In genomic region chr14:91092095-91092494, GRCh38 we compare ENCODE assay signal across 24 cellular contexts. TPM values are rescaled to one million over a fixed set of nuclear protein-coding genes. Genes with fewer than 3 reads are reported as not detected.
DNase-seq lines count a peak whose midpoint lies in the region; ATAC-seq and TF ChIP-seq lines count a peak whose summit lies in the region.
"Had no signal": no experiment of that assay in that cellular context is flagged by ENCODE, and none has a peak within 500 bp of the region (broad histone marks: within the 10 kb centered on the region; RNA-seq: fewer than 3 reads in every experiment).

No MANE protein-coding gene starts in this region.

- no peak overlapping the region for H3K27ac Mint-ChIP-seq in stimulated activated effector memory CD8-positive, alpha-beta T cell treated with anti-CD3 and anti-CD28 coated beads, Interleukin-12 subunit alpha, Interleukin-12 subunit beta, amount 100 ng/mL, for 72 hours
- H3K27ac Mint-ChIP-seq: CD14-positive monocyte; CD4-positive, alpha-beta T cell; CD8-positive, alpha-beta memory T cell had no signal

- peaks cover 11% of the 10 kb centered on the region for H3K4me1 Mint-ChIP-seq in activated T-cell treated with anti-CD3 and anti-CD28 coated beads, Interleukin-2, amount 50 U/mL, for 4 hours (ENCODE audit: low read depth)
- H3K4me1 Mint-ChIP-seq in stimulated activated effector memory CD8-positive, alpha-beta T cell treated with anti-CD3 and anti-CD28 coated beads, Interleukin-12 subunit alpha, Interleukin-12 subunit beta, amount 100 ng/mL, for 72 hours = peaks cover 21% of the 10 kb centered on the region

- no peak for DNase-seq in activated T-cell treated with anti-CD3 and anti-CD28 coated beads, Interleukin-2, amount 50 U/mL, for 4 hours
- DNase-seq in activated T-cell treated with anti-CD3 and anti-CD28 coated beads for 4 hours = no peak
- DNase-seq in psoas muscle = no peak
- DNase-seq in stimulated activated effector memory CD8-positive, alpha-beta T cell treated with anti-CD3 and anti-CD28 coated beads, Interleukin-12 subunit alpha, Interleukin-12 subunit beta, amount 100 ng/mL, for 72 hours (ENCODE audit: low spot score in 2 of 2) = no peak
- no peak for DNase-seq in activated naive CD4-positive, alpha-beta T cell (lab: John Stamatoyannopoulos, UW)
- no peak for DNase-seq in medulla oblongata (ENCODE audit: extremely low spot score)
- DNase-seq: 8988T; ACHN; AML-193; BE2C; CD4-positive, alpha-beta T cell; CD8-positive, alpha-beta memory T cell; DMS 273 treated with DMSO at 0.1 percent for 48 hours; DMS79; EL; GDM1; GM23248; H7; HCEC 1CT had no signal

- POLR2A ChIA-PET in HEK293 (lab: Yijun Ruan, JAX) = no interaction called here

- no peak overlapping the region for H3K27ac ChIP-seq in HEK293 (ENCODE audit: extremely low read depth, low read depth, low read length)
- peak overlapping the region; percentile 95 for H3K27ac ChIP-seq in psoas muscle
- H3K27ac ChIP-seq: A549; BLaER1 treated with 17β-estradiol and CSF1 and Interleukin-3, amounts not matched to agents 10 nM and 100 nM; GM23248 had no signal

- H3K9me3 Mint-ChIP-seq in activated T-cell treated with anti-CD3 and anti-CD28 coated beads, Interleukin-2, amount 50 U/mL, for 4 hours = no peaks in the 10 kb centered on the region
- no peaks in the 10 kb centered on the region for H3K9me3 Mint-ChIP-seq in stimulated activated effector memory CD8-positive, alpha-beta T cell treated with anti-CD3 and anti-CD28 coated beads, Interleukin-12 subunit alpha, Interleukin-12 subunit beta, amount 100 ng/mL, for 72 hours
- H3K9me3 Mint-ChIP-seq: CD14-positive monocyte; CD4-positive, alpha-beta T cell; CD8-positive, alpha-beta memory T cell had no signal

- no peak overlapping the region for H3K4me3 ChIP-seq in HEK293 (ENCODE audit: low read depth, low read length)
- no peak overlapping the region for H3K4me3 ChIP-seq in psoas muscle
- H3K4me3 ChIP-seq: A549; BLaER1 treated with 17β-estradiol and CSF1 and Interleukin-3, amounts not matched to agents 10 nM and 100 nM; GM12878; GM23248 had no signal

- CTCF ChIA-PET in HEK293 (lab: Yijun Ruan, JAX) = no interaction called here

- no peaks in the 10 kb centered on the region for H3K27me3 ChIP-seq in psoas muscle (ENCODE audit: insufficient read depth in 3 of 3, low read length in 2 of 3)
- H3K27me3 ChIP-seq: BE2C; BLaER1 treated with 17β-estradiol and CSF1 and Interleukin-3, amounts not matched to agents 10 nM and 100 nM had no signal

- no peaks in the 10 kb centered on the region for H3K27me3 Mint-ChIP-seq in activated T-cell treated with anti-CD3 and anti-CD28 coated beads, Interleukin-2, amount 50 U/mL, for 4 hours (ENCODE audit: low read depth)
- H3K27me3 Mint-ChIP-seq: CD4-positive, alpha-beta T cell had no signal

- intact Hi-C loops in psoas muscle (cut with DNase I) = no loop called here

- H3K9me3 ChIP-seq in HEK293 (ENCODE audit: control insufficient read depth, insufficient read depth, low read depth, low read length) (no peaks in the 10 kb centered on the region), psoas muscle (no peaks in the 10 kb centered on the region)
- H3K9me3 ChIP-seq: A549; BE2C; BLaER1 treated with 17β-estradiol and CSF1 and Interleukin-3, amounts not matched to agents 10 nM and 100 nM had no signal

- 43 to 58% (median 46%) methylated on average over 3 of the region's 3 CpGs for whole genome bisulfite sequencing in psoas muscle, 3 donors

- H3K36me3 ChIP-seq in HEK293 (ENCODE audit: control insufficient read depth in 2 of 2, insufficient read depth in 1 of 2, low read length in 2 of 2) (no peaks in the 10 kb centered on the region), psoas muscle (ENCODE audit: insufficient read depth in 1 of 2, low read depth in 1 of 2) (no peaks in the 10 kb centered on the region)
- H3K36me3 ChIP-seq: BE2C; BLaER1 treated with 17β-estradiol and CSF1 and Interleukin-3, amounts not matched to agents 10 nM and 100 nM had no signal

- H3K4me1 ChIP-seq in HEK293 (ENCODE audit: control insufficient read depth, insufficient read depth, low read length) (no peaks in the 10 kb centered on the region), psoas muscle (peaks cover 21% of the 10 kb centered on the region)
- H3K4me1 ChIP-seq: A549; BE2C; BLaER1 treated with 17β-estradiol and CSF1 and Interleukin-3, amounts not matched to agents 10 nM and 100 nM had no signal

- no peak overlapping the region for H3K4me3 Mint-ChIP-seq in activated T-cell treated with anti-CD3 and anti-CD28 coated beads, Interleukin-2, amount 50 U/mL, for 4 hours
- no peak overlapping the region for H3K4me3 Mint-ChIP-seq in stimulated activated effector memory CD8-positive, alpha-beta T cell treated with anti-CD3 and anti-CD28 coated beads, Interleukin-12 subunit alpha, Interleukin-12 subunit beta, amount 100 ng/mL, for 72 hours
- H3K4me3 Mint-ChIP-seq: CD14-positive monocyte; CD4-positive, alpha-beta T cell; CD8-positive, alpha-beta memory T cell had no signal

- TF ChIP-seq CTCF in HEK293 (tag by site-specific recombination; IDR thresholded peaks at IDR 0.05) (no peak), psoas muscle (IDR thresholded peaks at IDR 0.05) (no peak)

- peak; percentile 71 to 77 for ATAC-seq in activated T-cell treated with anti-CD3 and anti-CD28 coated beads, Interleukin-2, amount 50 U/mL, for 4 hours
- ATAC-seq in psoas muscle = peak in 2 of 4 donors; percentile 17 to 32
- ATAC-seq in stimulated activated effector memory CD8-positive, alpha-beta T cell treated with anti-CD3 and anti-CD28 coated beads, Interleukin-12 subunit alpha, Interleukin-12 subunit beta, amount 100 ng/mL, for 72 hours = peak; percentile 82
- ATAC-seq: A549, GM12878 had no signal

- H3K36me3 Mint-ChIP-seq in activated T-cell treated with anti-CD3 and anti-CD28 coated beads, Interleukin-2, amount 50 U/mL, for 4 hours (ENCODE audit: insufficient read depth) = no peaks in the 10 kb centered on the region
- H3K36me3 Mint-ChIP-seq in stimulated activated effector memory CD8-positive, alpha-beta T cell treated with anti-CD3 and anti-CD28 coated beads, Interleukin-12 subunit alpha, Interleukin-12 subunit beta, amount 100 ng/mL, for 72 hours = no peaks in the 10 kb centered on the region
- H3K36me3 Mint-ChIP-seq: CD14-positive monocyte; CD8-positive, alpha-beta memory T cell had no signal

TF ChIP-seq in HEK293, 187 proteins besides CTCF, POLR2A, EP300 and RAD21:
- TF ChIP-seq ZNF664 (tag by site-specific recombination; IDR thresholded peaks at IDR 0.05) = 0 out of 2 replicates have a peak, but pooled peaks have one; percentile 63
- no peak for TF ChIP-seq PRDM4 (tag by site-specific recombination; IDR thresholded peaks at IDR 0.05)
- TF ChIP-seq INSM2 (tag by site-specific recombination; IDR thresholded peaks at IDR 0.05) = no peak

RNA-seq across cellular contexts. Expression of gene DGLUCY, which starts 21.8 kb away (rescaled TPM):
- 10 to 100 TPM; 25.1 to 29.0 (median 26.7) TPM for total RNA-seq in activated T-cell treated with anti-CD3 and anti-CD28 coated beads, Interleukin-2, amount 50 U/mL, for 4 hours
- 100 to 1,000 TPM in 2 of 4 donors, 10 to 100 TPM in 2; 77.5 to 135 (median 98.7) TPM for total RNA-seq in psoas muscle
- polyA plus RNA-seq in psoas muscle = 10 to 100 TPM; 20.4 to 53.1 (median 43.2) TPM

RNA-seq across cellular contexts. Expression of gene RPS6KA5, which starts 31.7 kb away (rescaled TPM):
- total RNA-seq in activated T-cell treated with anti-CD3 and anti-CD28 coated beads, Interleukin-2, amount 50 U/mL, for 4 hours = 10 to 100 TPM; 17.3 to 19.5 (median 19.4) TPM
- 10 to 100 TPM; 11.5 to 20.0 (median 15.8) TPM for total RNA-seq in psoas muscle
- polyA plus RNA-seq in psoas muscle = 1 to 10 TPM in 2 of 3 donors, under 1 TPM in 1; 0.94 to 3.9 (median 3.7) TPM
